Comparison of ENCODE assay signal across 23 cellular contexts in the genomic region with DNA sequence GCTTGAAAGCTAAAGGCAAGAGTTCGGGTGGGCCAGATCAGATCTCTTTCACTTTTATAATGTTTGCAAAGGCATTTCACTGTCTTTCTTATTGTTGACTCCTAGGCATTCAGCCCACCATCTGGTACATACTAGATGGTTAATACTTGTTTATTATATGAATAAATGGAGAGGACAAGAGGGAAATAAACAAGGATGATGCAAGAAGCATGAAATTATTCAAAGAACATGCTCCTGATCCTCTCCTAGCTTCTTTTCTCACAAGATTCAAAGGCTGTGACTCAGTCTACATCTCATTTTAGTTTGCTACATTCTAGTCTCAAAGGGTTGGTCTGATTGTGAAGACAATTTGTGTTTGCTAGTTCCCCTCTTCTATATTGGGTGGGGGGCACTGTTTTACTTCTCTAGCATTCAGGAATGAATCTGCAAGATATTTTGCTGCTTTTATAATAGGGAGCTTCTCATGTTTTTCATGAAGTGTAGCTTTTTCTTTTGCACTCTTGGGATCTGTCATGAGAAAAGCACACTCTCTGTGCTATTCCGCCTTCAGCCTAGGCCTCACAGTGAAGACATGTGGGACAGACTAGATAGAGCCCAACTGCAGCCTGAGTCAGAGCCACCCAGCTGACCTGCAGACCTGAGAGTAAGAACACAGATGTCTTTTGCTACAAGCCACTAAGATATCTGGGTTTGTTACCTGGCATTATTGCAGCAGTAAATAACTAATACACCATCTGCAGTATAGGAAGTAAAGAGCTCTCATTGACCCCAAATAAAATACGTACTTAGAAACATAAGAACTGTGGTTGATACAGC.
DNase-seq lines count a peak whose midpoint lies in the region; ATAC-seq and TF ChIP-seq lines count a peak whose summit lies in the region.
"Had no signal": no experiment of that assay in that cellular context is flagged by ENCODE, and none has a peak within 500 bp of the region (broad histone marks: within the 10 kb centered on the region; RNA-seq: fewer than 3 reads in every experiment).

No MANE protein-coding gene starts in this region.

- no peak for TF ChIP-seq EP300 in stomach (IDR thresholded peaks at IDR 0.05)

- H3K27ac ChIP-seq in prostate gland, result no peak overlapping the region
- H3K27ac ChIP-seq in stomach, result peak overlapping the region in 1 of 5 donors; percentile 16
- H3K27ac ChIP-seq: BLaER1, colonic mucosa, left lung had no signal

- H3K36me3 ChIP-seq in prostate gland (no peaks in the 10 kb centered on the region), stomach (no peaks in the 10 kb centered on the region)
- H3K36me3 ChIP-seq: BLaER1, colonic mucosa, left lung had no signal

- no peak overlapping the region for H3K27ac Mint-ChIP-seq in activated T-cell treated with anti-CD3 and anti-CD28 coated beads, Interleukin-2, amount 50 U/mL, for 24 hours
- H3K27ac Mint-ChIP-seq: activated naive CD4-positive, alpha-beta T cell treated with anti-CD3 and anti-CD28 coated beads, Interleukin-2, amount 50 U/mL, for 24 hours; progenitor cell of endocrine pancreas; T-cell had no signal

- peak; percentile 27 for DNase-seq in GM03348 (ENCODE audit: low spot score)
- DNase-seq in OCI-M1 (lab: John Stamatoyannopoulos, UW), result peak; percentile 52
- DNase-seq in epidermal melanocyte (ENCODE audit: insufficient read length, low spot score), result peak; percentile 41
- peak; percentile 24 for DNase-seq in prostate gland (ENCODE audit: low spot score)
- no peak for DNase-seq in activated T-cell treated with anti-CD3 and anti-CD28 coated beads, Interleukin-2, amount 50 U/mL, for 24 hours
- DNase-seq in stomach, result no peak
- no peak for DNase-seq in activated effector memory CD4-positive, alpha-beta T cell treated with anti-CD3 and anti-CD28 coated beads, Interleukin-2, amount 50 U/mL, for 16 hours
- no peak for DNase-seq in left lobe of liver (ENCODE audit: low spot score)
- DNase-seq: colonic mucosa; KBM-7; left lung; NCI-H1092; NCI-H2081; NCI-H446 treated with DMSO at 0.1 percent for 48 hours; small intestine; stimulated activated CD4-positive, alpha-beta T cell treated with anti-CD3 and anti-CD28 coated beads, Interleukin-4, amount 100 ng/mL, for 24 hours; T-cell had no signal

- H3K27me3 ChIP-seq in prostate gland (replicated peaks; ENCODE audit: insufficient read depth), result no peaks in the 10 kb centered on the region
- no peaks in the 10 kb centered on the region for H3K27me3 ChIP-seq in stomach
- H3K27me3 ChIP-seq: BLaER1, colonic mucosa, left lung had no signal

- TF ChIP-seq CTCF in prostate gland (IDR thresholded peaks at IDR 0.05) (no peak), stomach (IDR thresholded peaks at IDR 0.05) (no peak)

- no peaks in the 10 kb centered on the region for H3K4me1 Mint-ChIP-seq in activated T-cell treated with anti-CD3 and anti-CD28 coated beads, Interleukin-2, amount 50 U/mL, for 24 hours (ENCODE audit: low read depth)
- H3K4me1 Mint-ChIP-seq: activated naive CD4-positive, alpha-beta T cell treated with anti-CD3 and anti-CD28 coated beads, Interleukin-2, amount 50 U/mL, for 24 hours; T-cell had no signal

- intact Hi-C loops in prostate gland (cut with DNase I) (no loop called here), stomach (cut with DNase I; ENCODE audit: low total_unique reads) (no loop called here)

- TF ChIP-seq POLR2A in prostate gland (IDR thresholded peaks at IDR 0.05) (no peak), stomach (IDR thresholded peaks at IDR 0.05) (no peak)

- H3K4me1 ChIP-seq in prostate gland (replicated peaks) (no peaks in the 10 kb centered on the region), stomach (no peaks in the 10 kb centered on the region)
- H3K4me1 ChIP-seq: BLaER1, colonic mucosa, left lung had no signal

- peaks cover 16% of the 10 kb centered on the region for H3K27me3 Mint-ChIP-seq in activated T-cell treated with anti-CD3 and anti-CD28 coated beads, Interleukin-2, amount 50 U/mL, for 24 hours
- H3K27me3 Mint-ChIP-seq: progenitor cell of endocrine pancreas had no signal

- H3K4me3 Mint-ChIP-seq in activated T-cell treated with anti-CD3 and anti-CD28 coated beads, Interleukin-2, amount 50 U/mL, for 24 hours, result no peak overlapping the region
- H3K4me3 Mint-ChIP-seq: activated naive CD4-positive, alpha-beta T cell treated with anti-CD3 and anti-CD28 coated beads, Interleukin-2, amount 50 U/mL, for 24 hours; neural crest cell; T-cell had no signal

- no peak for ATAC-seq in left lobe of liver
- ATAC-seq: HCT116, left lung, Right ventricle myocardium inferior, T-cell had no signal

- H3K9me3 ChIP-seq in prostate gland (no peaks in the 10 kb centered on the region), stomach (no peaks in the 10 kb centered on the region)
- H3K9me3 ChIP-seq: BLaER1, colonic mucosa, left lung had no signal

- no peaks in the 10 kb centered on the region for H3K9me3 Mint-ChIP-seq in activated T-cell treated with anti-CD3 and anti-CD28 coated beads, Interleukin-2, amount 50 U/mL, for 24 hours

- WGBS in prostate gland, result 63% methylated on average over 3 of the region's 3 CpGs
- 85 to 91% (median 89%) methylated on average over 3 of the region's 3 CpGs for WGBS in stomach, 5 donors

- H3K4me3 ChIP-seq in prostate gland (no peak overlapping the region), stomach (no peak overlapping the region)
- H3K4me3 ChIP-seq: BLaER1, colonic mucosa, left lung had no signal

- H3K36me3 Mint-ChIP-seq in activated T-cell treated with anti-CD3 and anti-CD28 coated beads, Interleukin-2, amount 50 U/mL, for 24 hours (ENCODE audit: low read depth), result no peaks in the 10 kb centered on the region
- H3K36me3 Mint-ChIP-seq: activated naive CD4-positive, alpha-beta T cell treated with anti-CD3 and anti-CD28 coated beads, Interleukin-2, amount 50 U/mL, for 24 hours had no signal

Comparison
In these comparisons a context has a peak if more than half of its experiments do, and no peak if none do; other contexts are left out.
1. DNase-seq: peak in GM03348 (single experiment), OCI-M1 (single experiment), epidermal melanocyte (single experiment) and prostate gland (single experiment); none in activated T-cell treated with anti-CD3 and anti-CD28 coated beads, Interleukin-2, amount 50 U/mL, for 24 hours (single experiment), stomach (single experiment), activated effector memory CD4-positive, alpha-beta T cell treated with anti-CD3 and anti-CD28 coated beads, Interleukin-2, amount 50 U/mL, for 16 hours (single experiment) and left lobe of liver (single experiment).